Comparison of ENCODE assay signal across 16 cellular contexts in genomic region chr15:68868296-68868695, GRCh38.
"Had no signal": no experiment of that assay in that cellular context is flagged by ENCODE, and none has a peak within 500 bp of the region (broad histone marks: within the 10 kb centered on the region; RNA-seq: fewer than 3 reads in every experiment).

No MANE protein-coding gene starts in this region.

- DNase-seq: KBM-7, MV-4-11, NCI-H1048, NCI-H1105, NCI-H1417, NCI-H1436 treated with DMSO at 0.1 percent for 48 hours, NCI-H187, NCI-H2029, NCI-H2081 treated with DMSO at 0.1 percent for 48 hours, NCI-H2227 treated with DMSO at 0.1 percent for 48 hours, NCI-H526, Right ventricle myocardium superior, RPMI8226, SIG-M5 had no signal

- H3K9me3 ChIP-seq: SJSA1 had no signal

- H3K4me1 ChIP-seq: SJSA1 had no signal

- H3K27ac ChIP-seq: SJSA1, SK-N-MC had no signal
